ENCODE assay signal across 10 cellular contexts in genomic region chr7:99140813-99141212, GRCh38. TPM values are rescaled to one million over a fixed set of nuclear protein-coding genes. Genes with fewer than 3 reads are reported as not detected.
A peak's percentile ranks its signal among the peaks of the same experiment; 100 is the strongest.
DNase-seq lines count a peak whose midpoint lies in the region; ATAC-seq and TF ChIP-seq lines count a peak whose summit lies in the region.
"Had no signal": no experiment of that assay in that cellular context is flagged by ENCODE, and none has a peak within 500 bp of the region (broad histone marks: within the 10 kb centered on the region; RNA-seq: fewer than 3 reads in every experiment).

No MANE protein-coding gene starts in this region.

- H3K36me3 ChIP-seq in GM23248 (ENCODE audit: low read depth) (no peaks in the 10 kb centered on the region), smooth muscle cell (ENCODE audit: low read depth) (no peaks in the 10 kb centered on the region), MM.1S (replicated peaks; ENCODE audit: insufficient read depth, low read length) (no peaks in the 10 kb centered on the region)

- DNase-seq in GM23248, result peak; percentile 29
- no peak for DNase-seq in T-cell
- DNase-seq in fibroblast of peridontal ligament (ENCODE audit: extremely low read depth), result peak; percentile 36
- DNase-seq in smooth muscle cell (lab: John Stamatoyannopoulos, UW; ENCODE audit: unreplicated experiment), result no peak
- DNase-seq in activated T-helper 2 cell treated with anti-CD3 and anti-CD28 coated beads, Interferon-gamma antibody, Interleukin-2, Interleukin-4, amounts not matched to agents 10 μg/mL and 5 μg/mL and 100 μg/mL, durations not matched to agents 14 hours and 24 hours and 36 hours (ENCODE audit: low spot score), result no peak
- DNase-seq in C1 segment of cervical spinal cord (lab: John Stamatoyannopoulos, UW), result no peak
- DNase-seq in MM.1S, result no peak
- DNase-seq: activated CD8-positive, alpha-beta memory T cell treated with anti-CD3 and anti-CD28 coated beads for 24 hours; stimulated activated CD8-positive, alpha-beta memory T cell treated with anti-CD3 and anti-CD28 coated beads, Interleukin-4, amount 100 ng/mL, for 48 hours had no signal

- CTCF ChIA-PET in T-cell (lab: Charles Lee), result no interaction called here

- H3K4me3 Mint-ChIP-seq in T-cell, result peak overlapping the region; percentile 85 to 90 (median 89)
- H3K4me3 Mint-ChIP-seq in activated T-helper 2 cell treated with anti-CD3 and anti-CD28 coated beads, Interferon-gamma antibody, Interleukin-2, Interleukin-4, amounts not matched to agents 10 μg/mL and 5 μg/mL and 100 μg/mL, durations not matched to agents 14 hours and 24 hours and 36 hours (ENCODE audit: low read depth), result no peak overlapping the region

- peaks cover 64% of the 10 kb centered on the region for H3K79me2 ChIP-seq in GM23248 (ENCODE audit: insufficient read depth)
- peaks cover 58% of the 10 kb centered on the region for H3K79me2 ChIP-seq in smooth muscle cell (ENCODE audit: low read depth)
- H3K79me2 ChIP-seq in MM.1S (ENCODE audit: low read length), result peaks cover 70% of the 10 kb centered on the region

- 68 to 70% methylated on average over 6 of the region's 6 CpGs for WGBS in GM23248 (ENCODE audit: low coverage in 1 of 2, low lambda C conversion rate in 2 of 2, missing lambda C conversion rate in 2 of 2), 2 experiments
- 94% methylated on average over 6 of the region's 6 CpGs for WGBS in smooth muscle cell (ENCODE audit: low lambda C conversion rate)

- TF ChIP-seq CTCF in smooth muscle cell (IDR thresholded peaks at IDR 0.05; ENCODE audit: borderline replicate concordance, insufficient read depth, poor library complexity, severe bottlenecking) (no peak), MM.1S (IDR thresholded peaks at IDR 0.05; ENCODE audit: low read length) (no peak)

- H3F3A ChIP-seq in GM23248 (ENCODE audit: insufficient read depth) (peaks cover 58% of the 10 kb centered on the region), smooth muscle cell (ENCODE audit: low read depth) (peaks cover 8% of the 10 kb centered on the region), MM.1S (ENCODE audit: insufficient read depth, low read length) (no peaks in the 10 kb centered on the region)

- no peaks in the 10 kb centered on the region for H3K9me3 Mint-ChIP-seq in T-cell
- H3K9me3 Mint-ChIP-seq in activated T-helper 2 cell treated with anti-CD3 and anti-CD28 coated beads, Interferon-gamma antibody, Interleukin-2, Interleukin-4, amounts not matched to agents 10 μg/mL and 5 μg/mL and 100 μg/mL, durations not matched to agents 14 hours and 24 hours and 36 hours, result no peaks in the 10 kb centered on the region

- H4K20me1 ChIP-seq in GM23248 (ENCODE audit: insufficient read depth) (no peaks in the 10 kb centered on the region; the same call in 1 of the 2 replicates), smooth muscle cell (ENCODE audit: low read depth) (peaks cover 41% of the 10 kb centered on the region), MM.1S (ENCODE audit: insufficient read depth, low read length) (peaks cover 6% of the 10 kb centered on the region; the same call in 1 of the 2 replicates)

- H3K9me2 ChIP-seq in GM23248 (ENCODE audit: insufficient read depth) (no peaks in the 10 kb centered on the region), MM.1S (replicated peaks; ENCODE audit: insufficient read depth, low read length) (no peaks in the 10 kb centered on the region)

- H3K27ac ChIP-seq in GM23248 (peak overlapping the region; percentile 91), smooth muscle cell (ENCODE audit: low read depth) (peak overlapping the region; percentile 89), MM.1S (ENCODE audit: low read length) (no peak overlapping the region)

- H3K27me3 ChIP-seq in GM23248 (replicated peaks; ENCODE audit: insufficient read depth), result no peaks in the 10 kb centered on the region
- no peaks in the 10 kb centered on the region for H3K27me3 ChIP-seq in smooth muscle cell (ENCODE audit: low read depth)
- no peaks in the 10 kb centered on the region for H3K27me3 ChIP-seq in MM.1S (replicated peaks; ENCODE audit: insufficient read depth, low read length)

- peak overlapping the region; percentile 89 for H3K4me2 ChIP-seq in GM23248 (ENCODE audit: unreplicated experiment)
- H3K4me2 ChIP-seq in smooth muscle cell, result peak overlapping the region; percentile 94
- H3K4me2 ChIP-seq in MM.1S (ENCODE audit: low read depth, low read length), result no peak overlapping the region

- no peak overlapping the region for H2AFZ ChIP-seq in GM23248
- no peak overlapping the region for H2AFZ ChIP-seq in smooth muscle cell (ENCODE audit: low read depth)
- H2AFZ ChIP-seq in MM.1S (ENCODE audit: low read length), result no peak overlapping the region

- POLR2A ChIA-PET in T-cell (lab: Charles Lee), result interaction anchor here in 1 of 2 donors (0.6 kb wide), 1 partner anchor 114 kb away, joined by 3 read pairs; no protein-coding TSS in a partner anchor

- H3K9me3 ChIP-seq in GM23248 (ENCODE audit: low read depth), result no peaks in the 10 kb centered on the region
- no peaks in the 10 kb centered on the region for H3K9me3 ChIP-seq in smooth muscle cell (replicated peaks; ENCODE audit: low read depth)
- H3K9me3 ChIP-seq in MM.1S (replicated peaks; ENCODE audit: insufficient read depth, low read length), result no peaks in the 10 kb centered on the region

- H3K36me3 Mint-ChIP-seq in T-cell, result peaks cover 3% of the 10 kb centered on the region
- H3K36me3 Mint-ChIP-seq in activated T-helper 2 cell treated with anti-CD3 and anti-CD28 coated beads, Interferon-gamma antibody, Interleukin-2, Interleukin-4, amounts not matched to agents 10 μg/mL and 5 μg/mL and 100 μg/mL, durations not matched to agents 14 hours and 24 hours and 36 hours (ENCODE audit: low read depth), result peaks cover 5% of the 10 kb centered on the region

- in situ Hi-C loops in GM23248 (cut with MboI), result loop anchor here (10.0 kb wide), 1 partner anchor 174 kb away; no protein-coding TSS in a partner anchor

- no peak for ATAC-seq in T-cell (replicated peaks in 1 of 4)
- no peak for ATAC-seq in GM19397 (IDR thresholded peaks at IDR 0.05; ENCODE audit: unreplicated experiment)

- intact Hi-C loops in activated T-helper 2 cell treated with anti-CD3 and anti-CD28 coated beads, Interferon-gamma antibody, Interleukin-2, Interleukin-4, amounts not matched to agents 10 μg/mL and 5 μg/mL and 100 μg/mL, durations not matched to agents 14 hours and 24 hours and 36 hours (cut with micrococcal nuclease), result loop anchor here (5.0 kb wide), 1 partner anchor 186 kb away; the partner anchor contains the start of gene ARPC1A

- H3K4me1 ChIP-seq in GM23248 (ENCODE audit: insufficient read depth) (peaks cover 50% of the 10 kb centered on the region), smooth muscle cell (ENCODE audit: low read depth) (peaks cover 48% of the 10 kb centered on the region), MM.1S (ENCODE audit: low read length) (0 out of 2 replicates have a peak, but pooled peaks cover 3% of the 10 kb centered on the region)

- peaks cover 60 to 65% (median 64%) of the 10 kb centered on the region in 3 donors for H3K4me1 Mint-ChIP-seq in T-cell
- peaks cover 32% of the 10 kb centered on the region for H3K4me1 Mint-ChIP-seq in activated T-helper 2 cell treated with anti-CD3 and anti-CD28 coated beads, Interferon-gamma antibody, Interleukin-2, Interleukin-4, amounts not matched to agents 10 μg/mL and 5 μg/mL and 100 μg/mL, durations not matched to agents 14 hours and 24 hours and 36 hours (ENCODE audit: low read depth)

- H3K4me3 ChIP-seq in GM23248 (peak overlapping the region; percentile 84), smooth muscle cell (peak overlapping the region; percentile 91), MM.1S (ENCODE audit: low read length) (no peak overlapping the region)

- H3K27ac Mint-ChIP-seq in T-cell, result peak overlapping the region; percentile 96
- H3K27ac Mint-ChIP-seq in activated T-helper 2 cell treated with anti-CD3 and anti-CD28 coated beads, Interferon-gamma antibody, Interleukin-2, Interleukin-4, amounts not matched to agents 10 μg/mL and 5 μg/mL and 100 μg/mL, durations not matched to agents 14 hours and 24 hours and 36 hours, result no peak overlapping the region

- H3K9ac ChIP-seq in GM23248 (peak overlapping the region; percentile 87), smooth muscle cell (ENCODE audit: low read depth) (peak overlapping the region; percentile 78), MM.1S (ENCODE audit: low read length) (no peak overlapping the region)

- H3K27me3 Mint-ChIP-seq in T-cell, result no peaks in the 10 kb centered on the region
- no peaks in the 10 kb centered on the region for H3K27me3 Mint-ChIP-seq in activated T-helper 2 cell treated with anti-CD3 and anti-CD28 coated beads, Interferon-gamma antibody, Interleukin-2, Interleukin-4, amounts not matched to agents 10 μg/mL and 5 μg/mL and 100 μg/mL, durations not matched to agents 14 hours and 24 hours and 36 hours (ENCODE audit: low read depth)

RNA-seq across cellular contexts. Expression of gene SMURF1, which starts 3.1 kb away (rescaled TPM):
- total RNA-seq in GM23248 (2014; rRNA removed; shearing (Covaris generic)), result 19.1 and 21.1 TPM in 2 replicates
- polyA plus RNA-seq in GM23248 (2016; fragmentation: Nextera tagmentation; extraction: Ambion mirVana) (6.6 and 6.8 TPM in 2 replicates), smooth muscle cell (16.2 and 17.5 TPM in 2 replicates)
- total RNA-seq in T-cell (10 to 100 TPM; 21.6 to 26.4 (median 22.7) TPM), smooth muscle cell (15.5 and 28.5 TPM in 2 replicates)
- 12.4 and 13.5 TPM in 2 replicates for total RNA-seq in activated T-helper 2 cell treated with anti-CD3 and anti-CD28 coated beads, Interferon-gamma antibody, Interleukin-2, Interleukin-4, amounts not matched to agents 10 μg/mL and 5 μg/mL and 100 μg/mL, durations not matched to agents 14 hours and 24 hours and 36 hours

Comparison
In these comparisons a context has a peak if more than half of its experiments do, and no peak if none do; other contexts are left out.
1. DNase-seq: peak in GM23248 (single experiment) and fibroblast of peridontal ligament (single experiment); none in T-cell (0 of 34), smooth muscle cell (single experiment), activated T-helper 2 cell treated with anti-CD3 and anti-CD28 coated beads, Interferon-gamma antibody, Interleukin-2, Interleukin-4, amounts not matched to agents 10 μg/mL and 5 μg/mL and 100 μg/mL, durations not matched to agents 14 hours and 24 hours and 36 hours (single experiment), C1 segment of cervical spinal cord (0 of 14) and MM.1S (single experiment).